Comparison of ENCODE assay signal across 1 cellular context in the genomic region with DNA sequence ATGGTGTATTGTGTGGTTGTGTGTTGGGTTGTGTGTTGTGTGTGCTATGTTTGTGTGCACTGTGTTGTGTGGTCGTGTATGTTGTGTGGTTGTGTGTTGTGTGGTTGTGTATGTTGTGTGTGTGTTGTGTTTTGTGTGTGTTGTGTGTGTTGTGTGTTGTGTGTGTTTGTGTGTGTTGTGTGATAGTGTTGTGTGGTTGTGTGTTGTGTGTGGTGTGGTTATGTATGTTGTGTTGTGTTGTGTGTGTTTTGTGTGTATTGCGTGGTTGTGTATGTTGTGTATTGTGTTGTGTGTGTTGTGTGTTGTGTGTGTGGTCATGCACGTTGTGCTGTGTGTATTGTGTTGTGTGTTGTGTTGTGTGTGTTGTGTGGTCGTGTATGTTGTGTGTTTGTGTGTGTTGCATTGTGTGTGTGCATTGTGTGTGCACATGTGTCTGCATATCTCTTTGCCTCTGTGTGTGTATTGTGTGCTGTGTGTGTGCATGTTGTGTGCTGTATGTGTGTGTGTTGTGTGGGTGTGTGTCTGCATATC.
TF ChIP-seq lines count a peak whose summit lies in the region.

No MANE protein-coding gene starts in this region.

TF ChIP-seq in HEK293, 187 proteins besides CTCF, POLR2A, EP300 and RAD21 (continued from another document and continues in another):
- TF ChIP-seq ZNF521 (tag by site-specific recombination; IDR thresholded peaks at IDR 0.05) (no peak; the same call in 1 of the 2 replicates), ZNF311 (tag by site-specific recombination; IDR thresholded peaks at IDR 0.05; ENCODE audit: borderline replicate concordance) (peak; percentile 96; the same call in 1 of the 2 replicates), ZFHX2 (tag by site-specific recombination; conservative IDR thresholded peaks at IDR 0.05) (peak; percentile 44; the same call in 1 of the 2 replicates), SALL2 (tag by site-specific recombination; IDR thresholded peaks at IDR 0.05; ENCODE audit: borderline replicate concordance) (peak; percentile 12; the same call in 1 of the 2 replicates), ZNF146 (tag by site-specific recombination; IDR thresholded peaks at IDR 0.05) (peak; percentile 62; the same call in 1 of the 2 replicates), ZBTB20 (tag by site-specific recombination; IDR thresholded peaks at IDR 0.05) (no peak), ZNF37A (tag by site-specific recombination; IDR thresholded peaks at IDR 0.05) (no peak), ZNF626 (tag by site-specific recombination; IDR thresholded peaks at IDR 0.05) (no peak), GLI4 (tag by site-specific recombination; IDR thresholded peaks at IDR 0.05) (peak; percentile 51), ZNF530 (tag by site-specific recombination; IDR thresholded peaks at IDR 0.05; ENCODE audit: low read depth) (no peak), ZNF366 (tag by site-specific recombination; conservative IDR thresholded peaks at IDR 0.05) (no peak), ZNF514 (tag by site-specific recombination; IDR thresholded peaks at IDR 0.05) (peak; percentile 90; the same call in 1 of the 2 replicates), ZNF785 (tag by site-specific recombination; IDR thresholded peaks at IDR 0.05) (peak; percentile 95), ZNF140 (tag by site-specific recombination; IDR thresholded peaks at IDR 0.05) (no peak), KLF9 (tag by site-specific recombination; IDR thresholded peaks at IDR 0.05; ENCODE audit: low read depth) (peak; percentile 43; the same call in 1 of the 2 replicates), ZNF473 (tag by site-specific recombination; IDR thresholded peaks at IDR 0.05) (0 out of 2 replicates have a peak, but pooled peaks have one; percentile 81), REPIN1 (tag by site-specific recombination; IDR thresholded peaks at IDR 0.05; ENCODE audit: low read depth) (no peak), ZNF670 (tag by site-specific recombination; IDR thresholded peaks at IDR 0.05; ENCODE audit: low read depth) (0 out of 2 replicates have a peak, but pooled peaks have one; percentile 79), ZNF585B (tag by site-specific recombination; IDR thresholded peaks at IDR 0.05) (no peak), ZNF701 (tag by site-specific recombination; IDR thresholded peaks at IDR 0.05) (peak; percentile 36; the same call in 1 of the 2 replicates), ZNF202 (tag by site-specific recombination; IDR thresholded peaks at IDR 0.05; ENCODE audit: borderline replicate concordance) (no peak), ZNF114 (tag by site-specific recombination; IDR thresholded peaks at IDR 0.05) (no peak), GLI2 (tag by site-specific recombination; IDR thresholded peaks at IDR 0.05; ENCODE audit: borderline replicate concordance, low read depth) (no peak), ZNF223 (tag by site-specific recombination; IDR thresholded peaks at IDR 0.05) (no peak), BCL11B (tag by site-specific recombination; IDR thresholded peaks at IDR 0.05; ENCODE audit: low read depth) (peak; percentile 23; the same call in 1 of the 2 replicates), GLIS2 (tag by site-specific recombination; IDR thresholded peaks at IDR 0.05) (no peak), ZNF677 (tag by site-specific recombination; IDR thresholded peaks at IDR 0.05) (no peak), ZNF221 (tag by site-specific recombination; IDR thresholded peaks at IDR 0.05; ENCODE audit: borderline replicate concordance) (no peak), ZNF792 (tag by site-specific recombination; IDR thresholded peaks at IDR 0.05) (no peak), ZNF239 (tag by site-specific recombination; IDR thresholded peaks at IDR 0.05) (peak; percentile 36; the same call in 1 of the 2 replicates), ZNF157 (tag by site-specific recombination; IDR thresholded peaks at IDR 0.05) (peak; percentile 51; the same call in 1 of the 2 replicates), GFI1B (tag by site-specific recombination; IDR thresholded peaks at IDR 0.05) (no peak), ZFP69B (tag by site-specific recombination; IDR thresholded peaks at IDR 0.05) (0 out of 2 replicates have a peak, but pooled peaks have one; percentile 15), ZNF248 (tag by site-specific recombination; IDR thresholded peaks at IDR 0.05) (0 out of 2 replicates have a peak, but pooled peaks have one; percentile 60), ZNF266 (tag by site-specific recombination; IDR thresholded peaks at IDR 0.05; ENCODE audit: low read depth) (peak; percentile 31; the same call in 1 of the 2 replicates), ZNF133 (tag by site-specific recombination; IDR thresholded peaks at IDR 0.05) (no peak)
- TF ChIP-seq, protein P1, sequence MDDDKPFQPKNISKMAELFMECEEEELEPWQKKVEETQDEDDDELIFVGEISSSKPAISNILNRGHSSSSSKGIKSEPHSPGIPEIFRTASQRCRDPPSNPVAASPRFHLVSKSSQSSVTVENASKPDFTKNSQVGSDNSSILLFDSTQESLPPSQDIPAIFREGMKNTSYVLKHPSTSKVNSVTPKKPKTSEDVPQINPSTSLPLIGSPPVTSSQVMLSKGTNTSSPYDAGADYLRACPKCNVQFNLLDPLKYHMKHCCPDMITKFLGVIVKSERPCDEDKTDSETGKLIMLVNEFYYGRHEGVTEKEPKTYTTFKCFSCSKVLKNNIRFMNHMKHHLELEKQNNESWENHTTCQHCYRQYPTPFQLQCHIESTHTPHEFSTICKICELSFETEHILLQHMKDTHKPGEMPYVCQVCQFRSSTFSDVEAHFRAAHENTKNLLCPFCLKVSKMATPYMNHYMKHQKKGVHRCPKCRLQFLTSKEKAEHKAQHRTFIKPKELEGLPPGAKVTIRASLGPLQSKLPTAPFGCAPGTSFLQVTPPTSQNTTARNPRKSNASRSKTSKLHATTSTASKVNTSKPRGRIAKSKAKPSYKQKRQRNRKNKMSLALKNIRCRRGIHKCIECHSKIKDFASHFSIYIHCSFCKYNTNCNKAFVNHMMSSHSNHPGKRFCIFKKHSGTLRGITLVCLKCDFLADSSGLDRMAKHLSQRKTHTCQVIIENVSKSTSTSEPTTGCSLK (tag by site-specific recombination; IDR thresholded peaks at IDR 0.05), result no peak
- TF ChIP-seq, protein P2, sequence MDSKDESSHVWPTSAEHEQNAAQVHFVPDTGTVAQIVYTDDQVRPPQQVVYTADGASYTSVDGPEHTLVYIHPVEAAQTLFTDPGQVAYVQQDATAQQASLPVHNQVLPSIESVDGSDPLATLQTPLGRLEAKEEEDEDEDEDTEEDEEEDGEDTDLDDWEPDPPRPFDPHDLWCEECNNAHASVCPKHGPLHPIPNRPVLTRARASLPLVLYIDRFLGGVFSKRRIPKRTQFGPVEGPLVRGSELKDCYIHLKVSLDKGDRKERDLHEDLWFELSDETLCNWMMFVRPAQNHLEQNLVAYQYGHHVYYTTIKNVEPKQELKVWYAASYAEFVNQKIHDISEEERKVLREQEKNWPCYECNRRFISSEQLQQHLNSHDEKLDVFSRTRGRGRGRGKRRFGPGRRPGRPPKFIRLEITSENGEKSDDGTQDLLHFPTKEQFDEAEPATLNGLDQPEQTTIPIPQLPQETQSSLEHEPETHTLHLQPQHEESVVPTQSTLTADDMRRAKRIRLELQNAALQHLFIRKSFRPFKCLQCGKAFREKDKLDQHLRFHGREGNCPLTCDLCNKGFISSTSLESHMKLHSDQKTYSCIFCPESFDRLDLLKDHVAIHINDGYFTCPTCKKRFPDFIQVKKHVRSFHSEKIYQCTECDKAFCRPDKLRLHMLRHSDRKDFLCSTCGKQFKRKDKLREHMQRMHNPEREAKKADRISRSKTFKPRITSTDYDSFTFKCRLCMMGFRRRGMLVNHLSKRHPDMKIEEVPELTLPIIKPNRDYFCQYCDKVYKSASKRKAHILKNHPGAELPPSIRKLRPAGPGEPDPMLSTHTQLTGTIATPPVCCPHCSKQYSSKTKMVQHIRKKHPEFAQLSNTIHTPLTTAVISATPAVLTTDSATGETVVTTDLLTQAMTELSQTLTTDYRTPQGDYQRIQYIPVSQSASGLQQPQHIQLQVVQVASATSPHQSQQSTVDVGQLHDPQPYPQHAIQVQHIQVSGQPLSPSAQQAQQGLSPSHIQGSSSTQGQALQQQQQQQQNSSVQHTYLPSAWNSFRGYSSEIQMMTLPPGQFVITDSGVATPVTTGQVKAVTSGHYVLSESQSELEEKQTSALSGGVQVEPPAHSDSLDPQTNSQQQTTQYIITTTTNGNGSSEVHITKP (tag by site-specific recombination; IDR thresholded peaks at IDR 0.05), result no peak
- TF ChIP-seq, protein P3, sequence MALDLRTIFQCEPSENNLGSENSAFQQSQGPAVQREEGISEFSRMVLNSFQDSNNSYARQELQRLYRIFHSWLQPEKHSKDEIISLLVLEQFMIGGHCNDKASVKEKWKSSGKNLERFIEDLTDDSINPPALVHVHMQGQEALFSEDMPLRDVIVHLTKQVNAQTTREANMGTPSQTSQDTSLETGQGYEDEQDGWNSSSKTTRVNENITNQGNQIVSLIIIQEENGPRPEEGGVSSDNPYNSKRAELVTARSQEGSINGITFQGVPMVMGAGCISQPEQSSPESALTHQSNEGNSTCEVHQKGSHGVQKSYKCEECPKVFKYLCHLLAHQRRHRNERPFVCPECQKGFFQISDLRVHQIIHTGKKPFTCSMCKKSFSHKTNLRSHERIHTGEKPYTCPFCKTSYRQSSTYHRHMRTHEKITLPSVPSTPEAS (tag by site-specific recombination; IDR thresholded peaks at IDR 0.05), result peak; percentile 87
- TF ChIP-seq, protein P4, sequence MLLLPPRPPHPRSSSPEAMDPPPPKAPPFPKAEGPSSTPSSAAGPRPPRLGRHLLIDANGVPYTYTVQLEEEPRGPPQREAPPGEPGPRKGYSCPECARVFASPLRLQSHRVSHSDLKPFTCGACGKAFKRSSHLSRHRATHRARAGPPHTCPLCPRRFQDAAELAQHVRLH (tag by site-specific recombination; IDR thresholded peaks at IDR 0.05), result peak; percentile 71; the same call in 1 of the 2 replicates
- TF ChIP-seq, protein P5, sequence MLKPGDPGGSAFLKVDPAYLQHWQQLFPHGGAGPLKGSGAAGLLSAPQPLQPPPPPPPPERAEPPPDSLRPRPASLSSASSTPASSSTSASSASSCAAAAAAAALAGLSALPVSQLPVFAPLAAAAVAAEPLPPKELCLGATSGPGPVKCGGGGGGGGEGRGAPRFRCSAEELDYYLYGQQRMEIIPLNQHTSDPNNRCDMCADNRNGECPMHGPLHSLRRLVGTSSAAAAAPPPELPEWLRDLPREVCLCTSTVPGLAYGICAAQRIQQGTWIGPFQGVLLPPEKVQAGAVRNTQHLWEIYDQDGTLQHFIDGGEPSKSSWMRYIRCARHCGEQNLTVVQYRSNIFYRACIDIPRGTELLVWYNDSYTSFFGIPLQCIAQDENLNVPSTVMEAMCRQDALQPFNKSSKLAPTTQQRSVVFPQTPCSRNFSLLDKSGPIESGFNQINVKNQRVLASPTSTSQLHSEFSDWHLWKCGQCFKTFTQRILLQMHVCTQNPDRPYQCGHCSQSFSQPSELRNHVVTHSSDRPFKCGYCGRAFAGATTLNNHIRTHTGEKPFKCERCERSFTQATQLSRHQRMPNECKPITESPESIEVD (tag by site-specific recombination; IDR thresholded peaks at IDR 0.05), result no peak
- TF ChIP-seq, protein P6, sequence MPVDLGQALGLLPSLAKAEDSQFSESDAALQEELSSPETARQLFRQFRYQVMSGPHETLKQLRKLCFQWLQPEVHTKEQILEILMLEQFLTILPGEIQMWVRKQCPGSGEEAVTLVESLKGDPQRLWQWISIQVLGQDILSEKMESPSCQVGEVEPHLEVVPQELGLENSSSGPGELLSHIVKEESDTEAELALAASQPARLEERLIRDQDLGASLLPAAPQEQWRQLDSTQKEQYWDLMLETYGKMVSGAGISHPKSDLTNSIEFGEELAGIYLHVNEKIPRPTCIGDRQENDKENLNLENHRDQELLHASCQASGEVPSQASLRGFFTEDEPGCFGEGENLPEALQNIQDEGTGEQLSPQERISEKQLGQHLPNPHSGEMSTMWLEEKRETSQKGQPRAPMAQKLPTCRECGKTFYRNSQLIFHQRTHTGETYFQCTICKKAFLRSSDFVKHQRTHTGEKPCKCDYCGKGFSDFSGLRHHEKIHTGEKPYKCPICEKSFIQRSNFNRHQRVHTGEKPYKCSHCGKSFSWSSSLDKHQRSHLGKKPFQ (tag by site-specific recombination; IDR thresholded peaks at IDR 0.05), result no peak
- TF ChIP-seq, protein P7, sequence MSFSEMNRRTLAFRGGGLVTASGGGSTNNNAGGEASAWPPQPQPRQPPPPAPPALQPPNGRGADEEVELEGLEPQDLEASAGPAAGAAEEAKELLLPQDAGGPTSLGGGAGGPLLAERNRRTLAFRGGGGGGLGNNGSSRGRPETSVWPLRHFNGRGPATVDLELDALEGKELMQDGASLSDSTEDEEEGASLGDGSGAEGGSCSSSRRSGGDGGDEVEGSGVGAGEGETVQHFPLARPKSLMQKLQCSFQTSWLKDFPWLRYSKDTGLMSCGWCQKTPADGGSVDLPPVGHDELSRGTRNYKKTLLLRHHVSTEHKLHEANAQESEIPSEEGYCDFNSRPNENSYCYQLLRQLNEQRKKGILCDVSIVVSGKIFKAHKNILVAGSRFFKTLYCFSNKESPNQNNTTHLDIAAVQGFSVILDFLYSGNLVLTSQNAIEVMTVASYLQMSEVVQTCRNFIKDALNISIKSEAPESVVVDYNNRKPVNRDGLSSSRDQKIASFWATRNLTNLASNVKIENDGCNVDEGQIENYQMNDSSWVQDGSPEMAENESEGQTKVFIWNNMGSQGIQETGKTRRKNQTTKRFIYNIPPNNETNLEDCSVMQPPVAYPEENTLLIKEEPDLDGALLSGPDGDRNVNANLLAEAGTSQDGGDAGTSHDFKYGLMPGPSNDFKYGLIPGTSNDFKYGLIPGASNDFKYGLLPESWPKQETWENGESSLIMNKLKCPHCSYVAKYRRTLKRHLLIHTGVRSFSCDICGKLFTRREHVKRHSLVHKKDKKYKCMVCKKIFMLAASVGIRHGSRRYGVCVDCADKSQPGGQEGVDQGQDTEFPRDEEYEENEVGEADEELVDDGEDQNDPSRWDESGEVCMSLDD (tag by site-specific recombination; IDR thresholded peaks at IDR 0.05), result peak; percentile 40; the same call in 1 of the 2 replicates
- TF ChIP-seq, protein P8, sequence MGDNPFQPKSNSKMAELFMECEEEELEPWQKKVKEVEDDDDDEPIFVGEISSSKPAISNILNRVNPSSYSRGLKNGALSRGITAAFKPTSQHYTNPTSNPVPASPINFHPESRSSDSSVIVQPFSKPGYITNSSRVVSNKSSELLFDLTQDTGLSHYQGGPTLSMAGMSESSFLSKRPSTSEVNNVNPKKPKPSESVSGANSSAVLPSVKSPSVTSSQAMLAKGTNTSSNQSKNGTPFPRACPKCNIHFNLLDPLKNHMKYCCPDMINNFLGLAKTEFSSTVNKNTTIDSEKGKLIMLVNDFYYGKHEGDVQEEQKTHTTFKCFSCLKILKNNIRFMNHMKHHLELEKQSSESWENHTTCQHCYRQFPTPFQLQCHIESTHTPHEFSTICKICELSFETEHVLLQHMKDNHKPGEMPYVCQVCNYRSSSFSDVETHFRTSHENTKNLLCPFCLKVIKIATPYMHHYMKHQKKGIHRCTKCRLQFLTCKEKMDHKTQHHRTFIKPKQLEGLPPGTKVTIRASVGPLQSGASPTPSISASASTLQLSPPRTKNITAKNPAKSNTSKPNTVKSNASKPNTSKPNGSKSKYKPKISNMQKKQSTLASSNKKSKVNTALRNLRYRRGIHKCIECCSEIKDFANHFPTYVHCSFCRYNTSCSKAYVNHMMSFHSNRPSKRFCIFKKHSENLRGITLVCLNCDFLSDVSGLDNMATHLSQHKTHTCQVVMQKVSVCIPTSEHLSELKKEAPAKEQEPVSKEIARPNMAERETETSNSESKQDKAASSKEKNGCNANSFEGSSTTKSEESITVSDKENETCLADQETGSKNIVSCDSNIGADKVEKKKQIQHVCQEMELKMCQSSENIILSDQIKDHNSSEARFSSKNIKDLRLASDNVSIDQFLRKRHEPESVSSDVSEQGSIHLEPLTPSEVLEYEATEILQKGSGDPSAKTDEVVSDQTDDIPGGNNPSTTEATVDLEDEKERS (tag by site-specific recombination; IDR thresholded peaks at IDR 0.05), result no peak
